Comparison of ENCODE assay signal across 13 cellular contexts in genomic region chr22:20821717-20822239, GRCh38. TPM values are rescaled to one million over a fixed set of nuclear protein-coding genes. Genes with fewer than 3 reads are reported as not detected.
"Had no signal": no experiment of that assay in that cellular context is flagged by ENCODE, and none has a peak within 500 bp of the region (broad histone marks: within the 10 kb centered on the region; RNA-seq: fewer than 3 reads in every experiment).

No MANE protein-coding gene starts in this region.

RNA-seq across cellular contexts. Expression of gene SERPIND1, which starts 47.9 kb away (rescaled TPM):
- total RNA-seq: naive thymus-derived CD4-positive, alpha-beta T cell; naive thymus-derived CD8-positive, alpha-beta T cell; neural crest cell; osteoblast; osteocyte; posterior vena cava; prostate gland; psoas muscle; renal cortical epithelial cell; sigmoid colon; skeletal muscle tissue; smooth muscle cell had no signal
- polyA plus RNA-seq: naive thymus-derived CD8-positive, alpha-beta T cell; neural cell had no signal
